8 cellular contexts compared by ENCODE assay signal in genomic region chr1:23958040-23958809, GRCh38. TPM values are rescaled to one million over a fixed set of nuclear protein-coding genes. Genes with fewer than 3 reads are reported as not detected.
DNase-seq lines count a peak whose midpoint lies in the region; ATAC-seq, FAIRE-seq and TF ChIP-seq lines count a peak whose summit lies in the region.
"Not testable (repeated sequence)": the region's sequence is repeated elsewhere in the genome, so short reads cannot be mapped to it uniquely, and the experiment has no call there.

No MANE protein-coding gene starts in this region.

- peaks cover 17 to 24% (median 20%) of the 10 kb centered on the region in 3 experiments; a peak in 6 of 7 replicates for H3K36me3 Mint-ChIP-seq in H9 (ENCODE audit: insufficient read depth in 1 of 3, low read depth in 3 of 3)
- peaks cover 35% of the 10 kb centered on the region for H3K36me3 Mint-ChIP-seq in activated CD8-positive, alpha-beta T cell treated with anti-CD3 and anti-CD28 coated beads, Interleukin-2, amount 10 ng/mL, durations not matched to agents 7 days and 5 days (ENCODE audit: low read depth)
- H3K36me3 Mint-ChIP-seq in central memory CD8-positive, alpha-beta T cell (ENCODE audit: insufficient read depth) = peaks cover 40% of the 10 kb centered on the region

- not testable (repeated sequence) for H3K9ac ChIP-seq in H9 (ENCODE audit: extremely low read depth, insufficient read length, low read length)
- peak overlapping the region; percentile 99 for H3K9ac ChIP-seq in OCI-LY3 (ENCODE audit: low read length)

- not testable (repeated sequence) for H3K14ac ChIP-seq in H9 (ENCODE audit: insufficient read depth, low read length)

- H3K4me3 Mint-ChIP-seq in H9 = peak overlapping the region; percentile 89 to 97
- peak overlapping the region; percentile 100 for H3K4me3 Mint-ChIP-seq in activated CD8-positive, alpha-beta T cell treated with anti-CD3 and anti-CD28 coated beads, Interleukin-2, amount 10 ng/mL, durations not matched to agents 7 days and 5 days
- H3K4me3 Mint-ChIP-seq in central memory CD8-positive, alpha-beta T cell = peak overlapping the region; percentile 100

- H3K27ac Mint-ChIP-seq in H9 = peak overlapping the region in 2 of 3 experiments; percentile 95 to 100; a peak in 3 of 7 replicates
- peak overlapping the region; percentile 100 for H3K27ac Mint-ChIP-seq in activated CD8-positive, alpha-beta T cell treated with anti-CD3 and anti-CD28 coated beads, Interleukin-2, amount 10 ng/mL, durations not matched to agents 7 days and 5 days
- H3K27ac Mint-ChIP-seq in central memory CD8-positive, alpha-beta T cell (ENCODE audit: low read depth) = peak overlapping the region; percentile 100

- peak overlapping the region; percentile 87 for H3K4me3 ChIP-seq in A673 (ENCODE audit: low read depth, low read length, poor library complexity, severe bottlenecking)
- peak overlapping the region; percentile 100 for H3K4me3 ChIP-seq in OCI-LY3 (ENCODE audit: low read length)
- peak overlapping the region; percentile 59 for H3K4me3 ChIP-seq in cardiac muscle cell
- peak overlapping the region; percentile 57 to 85 for H3K4me3 ChIP-seq in muscle layer of duodenum (ENCODE audit: low read depth in 1 of 2, low read length in 2 of 2)
- H3K4me3 ChIP-seq in small intestine (ENCODE audit: low read depth in 1 of 2, low read length in 2 of 2) = peak overlapping the region in 1 of 2 donors; percentile 83

- peak overlapping the region; percentile 72 for H3K4me2 ChIP-seq in H9 (ENCODE audit: insufficient read depth, insufficient read length, low read length)
- peak overlapping the region; percentile 77 for H3K4me2 ChIP-seq in OCI-LY3 (ENCODE audit: low read length)

- H3K27me3 ChIP-seq in A673 (replicated peaks; ENCODE audit: insufficient read depth, low read depth, low read length, poor library complexity); H9 (ENCODE audit: insufficient read depth, low read length); OCI-LY3 (ENCODE audit: low read depth, low read length); cardiac muscle cell; muscle layer of duodenum (ENCODE audit: low read depth, low read length); small intestine (ENCODE audit: control insufficient read depth in 2 of 2, insufficient read depth in 2 of 2, low read length in 2 of 2): not testable (repeated sequence)

- not testable (repeated sequence) for DNase-seq in A673 (ENCODE audit: low spot score); H9; activated CD8-positive, alpha-beta T cell treated with anti-CD3 and anti-CD28 coated beads, Interleukin-2, amount 10 ng/mL, durations not matched to agents 7 days and 5 days; central memory CD8-positive, alpha-beta T cell (ENCODE audit: low spot score in 2 of 2); cardiac muscle cell (ENCODE audit: low read depth in 1 of 2, low spot score in 1 of 2); small intestine

- CTCF ChIA-PET in A673 (lab: Charles Lee) = not testable (repeated sequence)
- CTCF ChIA-PET in activated CD8-positive, alpha-beta T cell treated with anti-CD3 and anti-CD28 coated beads, Interleukin-2, amount 10 ng/mL, durations not matched to agents 7 days and 5 days (lab: Charles Lee) = interaction anchor here (1.0 to 1.6 kb wide), 3 partner anchors 21 to 186 kb away, joined by 3 to 6 read pairs (median 5); no protein-coding TSS in a partner anchor

- H4K91ac ChIP-seq in H9 (ENCODE audit: insufficient read length, low read depth, low read length) = not testable (repeated sequence)

- not testable (repeated sequence) for FAIRE-seq in small intestine (lab: Jason Lieb, UNC)

- H3K23ac ChIP-seq in H9 (ENCODE audit: insufficient read length, low read depth, low read length) = not testable (repeated sequence)

- H2BK5ac ChIP-seq in H9 (ENCODE audit: insufficient read length, low read length) = not testable (repeated sequence)

- not testable (repeated sequence) for BruUV-seq in A673 (replicated peaks; lab: Mats Ljungman, UMichigan)

- not testable (repeated sequence) for H2AFZ ChIP-seq in H9 (ENCODE audit: low read length)
- peak overlapping the region; percentile 69; the same call in 1 of the 2 replicates for H2AFZ ChIP-seq in OCI-LY3 (ENCODE audit: low read depth, low read length)

- intact Hi-C loops in A673 (cut with micrococcal nuclease; ENCODE audit: unreplicated experiment) = not testable (repeated sequence)

- H2BK12ac ChIP-seq in H9 (ENCODE audit: insufficient read length, low read depth, low read length) = not testable (repeated sequence)

- H3K4me1 ChIP-seq in A673 (ENCODE audit: insufficient read depth, low read length, poor library complexity, severe bottlenecking) (peaks cover 35% of the 10 kb centered on the region), OCI-LY3 (ENCODE audit: low read length) (peaks cover 20% of the 10 kb centered on the region), muscle layer of duodenum (ENCODE audit: control insufficient read depth in 1 of 2, insufficient read depth in 2 of 2, low read length in 2 of 2) (peaks cover 7 to 26% of the 10 kb centered on the region in 2 donors)
- not testable (repeated sequence) for H3K4me1 ChIP-seq in H9 (ENCODE audit: insufficient read depth, low read length); cardiac muscle cell (ENCODE audit: low read depth); small intestine (ENCODE audit: control insufficient read depth in 2 of 2, insufficient read depth in 1 of 2, low read depth in 1 of 2, low read length in 1 of 2)

- not testable (repeated sequence) for H4K20me1 ChIP-seq in H9 (ENCODE audit: control insufficient read depth, insufficient read depth, insufficient read length); OCI-LY3 (ENCODE audit: insufficient read depth, low read length)

- not testable (repeated sequence) for ATAC-seq in activated CD8-positive, alpha-beta T cell treated with anti-CD3 and anti-CD28 coated beads, Interleukin-2, amount 10 ng/mL, durations not matched to agents 7 days and 5 days; central memory CD8-positive, alpha-beta T cell (replicated peaks; ENCODE audit: extremely low read depth, poor library complexity, severe bottlenecking)

- not testable (repeated sequence) for TF ChIP-seq CTCF in A673 (conservative IDR thresholded peaks at IDR 0.05; ENCODE audit: low read depth, low read length); H9 (conservative IDR thresholded peaks at IDR 0.05); OCI-LY3 (IDR thresholded peaks at IDR 0.05; ENCODE audit: low read depth, low read length); cardiac muscle cell (IDR thresholded peaks at IDR 0.05; ENCODE audit: low read depth, low read length)

- H3K9me3 ChIP-seq in A673 (ENCODE audit: low read depth, low read length, poor library complexity, severe bottlenecking); H9 (ENCODE audit: control insufficient read depth, low read depth, low read length); OCI-LY3 (ENCODE audit: insufficient read depth, low read length); cardiac muscle cell (ENCODE audit: low read depth); muscle layer of duodenum (ENCODE audit: control insufficient read depth in 1 of 2, low read length in 2 of 2); small intestine (ENCODE audit: control insufficient read depth, low read depth): not testable (repeated sequence)

- not testable (repeated sequence) for H3K79me2 ChIP-seq in H9 (ENCODE audit: insufficient read depth, low read length)
- H3K79me2 ChIP-seq in OCI-LY3 (ENCODE audit: low read length) = peaks cover 29% of the 10 kb centered on the region

- H3K9me3 Mint-ChIP-seq in H9; activated CD8-positive, alpha-beta T cell treated with anti-CD3 and anti-CD28 coated beads, Interleukin-2, amount 10 ng/mL, durations not matched to agents 7 days and 5 days (ENCODE audit: insufficient read depth); central memory CD8-positive, alpha-beta T cell: not testable (repeated sequence)

- H3K18ac ChIP-seq in H9 (ENCODE audit: insufficient read length, low read depth, low read length) = not testable (repeated sequence)

- not testable (repeated sequence) for H4K5ac ChIP-seq in H9 (ENCODE audit: insufficient read length, low read depth, low read length)

- H3K36me3 ChIP-seq in A673 (ENCODE audit: insufficient read depth, low read length, poor library complexity, severe bottlenecking) = peaks cover 22% of the 10 kb centered on the region
- H3K36me3 ChIP-seq in OCI-LY3 (replicated peaks; ENCODE audit: low read depth, low read length); cardiac muscle cell; small intestine (ENCODE audit: control insufficient read depth in 2 of 2, insufficient read depth in 2 of 2, low read length in 2 of 2): not testable (repeated sequence)
- peaks cover 0 to 11% of the 10 kb centered on the region in 2 donors for H3K36me3 ChIP-seq in muscle layer of duodenum (ENCODE audit: control insufficient read depth in 1 of 2, insufficient read depth in 2 of 2, low read length in 2 of 2)

- H4K8ac ChIP-seq in H9 (replicated peaks; ENCODE audit: insufficient read length, low read depth, low read length) = not testable (repeated sequence)

- H3K4me1 Mint-ChIP-seq in H9 = peaks cover 33 to 35% of the 10 kb centered on the region in 2 experiments
- H3K4me1 Mint-ChIP-seq in activated CD8-positive, alpha-beta T cell treated with anti-CD3 and anti-CD28 coated beads, Interleukin-2, amount 10 ng/mL, durations not matched to agents 7 days and 5 days (ENCODE audit: low read depth) = peaks cover 59% of the 10 kb centered on the region
- peaks cover 34% of the 10 kb centered on the region for H3K4me1 Mint-ChIP-seq in central memory CD8-positive, alpha-beta T cell

- WGBS in H9 (ENCODE audit: extremely low coverage, insufficient read length, low lambda C conversion rate) = 100% methylated on average over 1 of the region's 19 CpGs
- WGBS in small intestine, 3 donors = 26 to 43% (median 29%) methylated on average over 19 of the region's 19 CpGs

- not testable (repeated sequence) for H3T11ph ChIP-seq in H9 (ENCODE audit: low read length)

- not testable (repeated sequence) for H3K23me2 ChIP-seq in H9 (ENCODE audit: insufficient read length, low read depth, low read length, poor library complexity, severe bottlenecking)

- H2BK20ac ChIP-seq in H9 (ENCODE audit: low read depth, low read length, poor library complexity, severe bottlenecking) = not testable (repeated sequence)

- not testable (repeated sequence) for H3K4ac ChIP-seq in H9 (ENCODE audit: low read depth, low read length)

- not testable (repeated sequence) for H3K79me1 ChIP-seq in H9 (ENCODE audit: insufficient read depth, low read depth, low read length, poor library complexity, severe bottlenecking)

- not testable (repeated sequence) for H2BK15ac ChIP-seq in H9 (ENCODE audit: low read depth, low read length)

- not testable (repeated sequence) for H2AK5ac ChIP-seq in H9 (ENCODE audit: insufficient read length, low read length)

- POLR2A ChIA-PET in A673 (lab: Charles Lee; ENCODE audit: low non-redundant PET) = not testable (repeated sequence)
- POLR2A ChIA-PET in activated CD8-positive, alpha-beta T cell treated with anti-CD3 and anti-CD28 coated beads, Interleukin-2, amount 10 ng/mL, durations not matched to agents 7 days and 5 days (lab: Charles Lee) = interaction anchor here (1.0 to 5.6 kb wide), 11 partner anchors 8 to 544 kb away, joined by 3 to 151 read pairs (median 7); partner anchors contain the start of genes ELOA, PITHD1, RCAN3 and SRSF10

- not testable (repeated sequence) for H2BK120ac ChIP-seq in H9 (ENCODE audit: low read depth, low read length, poor library complexity, severe bottlenecking)

- H3K27me3 Mint-ChIP-seq in H9 (ENCODE audit: low read depth); activated CD8-positive, alpha-beta T cell treated with anti-CD3 and anti-CD28 coated beads, Interleukin-2, amount 10 ng/mL, durations not matched to agents 7 days and 5 days (ENCODE audit: low read depth); central memory CD8-positive, alpha-beta T cell: not testable (repeated sequence)

- not testable (repeated sequence) for H3K56ac ChIP-seq in H9 (ENCODE audit: insufficient read length, low read depth, low read length)

- H3K27ac ChIP-seq in A673 (ENCODE audit: low read depth, low read length, poor library complexity, severe bottlenecking) = peak overlapping the region; percentile 99
- H3K27ac ChIP-seq in H9 (ENCODE audit: insufficient read length, low read depth, low read length) = peak overlapping the region; percentile 16
- H3K27ac ChIP-seq in OCI-LY3 (ENCODE audit: low read length) = peak overlapping the region; percentile 96
- peak overlapping the region; percentile 99 for H3K27ac ChIP-seq in cardiac muscle cell
- H3K27ac ChIP-seq in muscle layer of duodenum (ENCODE audit: low read length) = peak overlapping the region; percentile 100
- H3K27ac ChIP-seq in small intestine (ENCODE audit: low read depth in 1 of 2, low read length in 1 of 2) = peak overlapping the region; percentile 84 to 97

RNA-seq across cellular contexts. Expression of gene PNRC2, which starts 1.4 kb away (rescaled TPM):
- total RNA-seq in A673 (2021) (76.2 and 93.2 TPM in 2 replicates), H9 (2021) (86.0 and 87.6 TPM in 2 replicates), cardiac muscle cell (77.1 and 87.9 TPM in 2 replicates)
- 100 to 1,000 TPM; 129 to 134 TPM for total RNA-seq in activated CD8-positive, alpha-beta T cell treated with anti-CD3 and anti-CD28 coated beads, Interleukin-2, amount 10 ng/mL, durations not matched to agents 7 days and 5 days
- polyA plus RNA-seq in cardiac muscle cell (71.7 and 88.5 TPM in 2 replicates), small intestine (100 to 1,000 TPM; 114 to 131 (median 122) TPM)

RNA-seq across cellular contexts. Expression of gene SRSF10, which starts 21.9 kb away (rescaled TPM):
- total RNA-seq in A673 (2021) (208 and 218 TPM in 2 replicates), H9 (2021) (238 and 242 TPM in 2 replicates), cardiac muscle cell (107 and 134 TPM in 2 replicates)
- 100 to 1,000 TPM; 223 to 228 TPM for total RNA-seq in activated CD8-positive, alpha-beta T cell treated with anti-CD3 and anti-CD28 coated beads, Interleukin-2, amount 10 ng/mL, durations not matched to agents 7 days and 5 days
- polyA plus RNA-seq in cardiac muscle cell (181 and 192 TPM in 2 replicates), small intestine (10 to 100 TPM; 35.9 to 59.9 (median 52.8) TPM)

RNA-seq across cellular contexts. Expression of gene CNR2, which starts 45.1 kb away (rescaled TPM):
- total RNA-seq in A673 (2021) (not detected in 2 replicates), H9 (2021) (not detected in 2 replicates), cardiac muscle cell (not detected in 2 replicates)
- total RNA-seq in activated CD8-positive, alpha-beta T cell treated with anti-CD3 and anti-CD28 coated beads, Interleukin-2, amount 10 ng/mL, durations not matched to agents 7 days and 5 days = 1 to 10 TPM; 3.4 to 3.7 TPM
- polyA plus RNA-seq in cardiac muscle cell (not detected in 2 replicates), small intestine (under 1 TPM in 1 of 3 donors, not detected in 2; 0.15 TPM)

Comparison
In these comparisons a context has a peak if more than half of its experiments do, and no peak if none do; other contexts are left out.
1. H3K27ac ChIP-seq: peak in every context shown above with its lines; median percentile 100 in muscle layer of duodenum; 99 in A673; 99 in cardiac muscle cell; 96 in OCI-LY3; 90 in small intestine; 16 in H9.